ENCODE assay signal across 32 cellular contexts in genomic region chr2:121838561-121838960, GRCh38.
"Had no signal": no experiment of that assay in that cellular context is flagged by ENCODE, and none has a peak within 500 bp of the region (broad histone marks: within the 10 kb centered on the region; RNA-seq: fewer than 3 reads in every experiment).

No MANE protein-coding gene starts in this region.

- H3K36me3 Mint-ChIP-seq: naive B cell; natural killer cell; stimulated activated memory B cell treated with anti-CD40 and anti-IgM and Interleukin-4, amounts not matched to agents 10 μg/mL and 1 μg/mL and 100 μg/mL, for 72 hours; type B pancreatic cell had no signal

- H3K4me1 ChIP-seq: neural progenitor cell, parathyroid adenoma, psoas muscle, spleen, suprapubic skin, tibial artery, upper lobe of right lung, vagina had no signal

- H3K9ac ChIP-seq: neural progenitor cell, parathyroid adenoma had no signal

- H3K79me2 ChIP-seq: parathyroid adenoma had no signal

- H3K4me2 ChIP-seq: neural progenitor cell, smooth muscle cell had no signal

- H3K4me3 Mint-ChIP-seq: naive B cell; natural killer cell; nephron; neural progenitor cell; stimulated activated memory B cell treated with anti-CD40 and anti-IgM and Interleukin-4, amounts not matched to agents 10 μg/mL and 1 μg/mL and 100 μg/mL, for 72 hours; stimulated activated naive CD8-positive, alpha-beta T cell treated with anti-CD3 and anti-CD28 coated beads, Interleukin-15, amount 100 ng/mL, for 72 hours; type B pancreatic cell had no signal

- H3K9me3 Mint-ChIP-seq: naive B cell; natural killer cell; stimulated activated memory B cell treated with anti-CD40 and anti-IgM and Interleukin-4, amounts not matched to agents 10 μg/mL and 1 μg/mL and 100 μg/mL, for 72 hours; stimulated activated naive CD8-positive, alpha-beta T cell treated with anti-CD3 and anti-CD28 coated beads, Interleukin-15, amount 100 ng/mL, for 72 hours had no signal

- H3K36me3 ChIP-seq: neural progenitor cell, ovary, spleen, suprapubic skin, tibial artery, transverse colon, upper lobe of right lung, vagina had no signal

- H2AFZ ChIP-seq: neural progenitor cell, parathyroid adenoma had no signal

- ATAC-seq: natural killer cell; psoas muscle; right cardiac atrium; sciatic nerve; stimulated activated memory B cell treated with anti-CD40 and anti-IgM and Interleukin-4, amounts not matched to agents 10 μg/mL and 1 μg/mL and 100 μg/mL, for 72 hours; stimulated activated naive CD8-positive, alpha-beta T cell treated with anti-CD3 and anti-CD28 coated beads, Interleukin-15, amount 100 ng/mL, for 72 hours; stimulated activated naive CD8-positive, alpha-beta T cell treated with anti-CD3 and anti-CD28 coated beads, Interleukin-15, Interleukin-2, amounts not matched to agents 100 U/mL and 50 U/mL, for 24 hours; upper lobe of right lung had no signal

- DNase-seq: naive B cell; natural killer cell; occipital lobe; ovary; posterior cingulate gyrus; psoas muscle; right cardiac atrium; spleen; stimulated activated CD4-positive, alpha-beta T cell treated with anti-CD3 and anti-CD28 coated beads, Interleukin-12 subunit alpha, Interleukin-12 subunit beta, amount 100 ng/mL, for 4 hours; stimulated activated CD4-positive, alpha-beta T cell treated with anti-CD3 and anti-CD28 coated beads, Interleukin-1b, Interleukin-23, amount 100 ng/mL, for 48 hours; stimulated activated CD4-positive, alpha-beta T cell treated with anti-CD3 and anti-CD28 coated beads, Interleukin-4, amount 100 ng/mL, for 1 hour; stimulated activated CD4-positive, alpha-beta T cell treated with anti-CD3 and anti-CD28 coated beads, Interleukin-4, amount 100 ng/mL, for 4 hours; stimulated activated CD8-positive, alpha-beta memory T cell treated with anti-CD3 and anti-CD28 coated beads, Interleukin-4, amount 100 ng/mL, for 48 hours; stimulated activated naive CD4-positive, alpha-beta T cell; stimulated activated naive CD8-positive, alpha-beta T cell treated with anti-CD3 and anti-CD28 coated beads, Interleukin-15, amount 100 ng/mL, for 72 hours; stimulated activated naive CD8-positive, alpha-beta T cell treated with anti-CD3 and anti-CD28 coated beads, Interleukin-15, Interleukin-2, amounts not matched to agents 100 U/mL and 50 U/mL, for 24 hours; substantia nigra; testis; tibial artery; upper lobe of right lung had no signal

- H3K4me3 ChIP-seq: neural progenitor cell, ovary, psoas muscle, skin epidermis, smooth muscle cell, spleen, suprapubic skin, testis, tibial artery, transverse colon, upper lobe of right lung, vagina had no signal

- H3K9me3 ChIP-seq: ovary, psoas muscle, spleen, suprapubic skin, testis, tibial artery, transverse colon, upper lobe of right lung, vagina had no signal

- H3K27ac Mint-ChIP-seq: naive B cell; natural killer cell; nephron; neural progenitor cell; progenitor cell of endocrine pancreas; stimulated activated memory B cell treated with anti-CD40 and anti-IgM and Interleukin-4, amounts not matched to agents 10 μg/mL and 1 μg/mL and 100 μg/mL, for 72 hours; stimulated activated naive CD8-positive, alpha-beta T cell treated with anti-CD3 and anti-CD28 coated beads, Interleukin-15, amount 100 ng/mL, for 72 hours; type B pancreatic cell had no signal

- H3K27ac ChIP-seq: neural progenitor cell, ovary, parathyroid adenoma, psoas muscle, skin epidermis, spleen, suprapubic skin, testis, tibial artery, transverse colon, upper lobe of right lung, vagina had no signal

- H3K27me3 Mint-ChIP-seq: stimulated activated memory B cell treated with anti-CD40 and anti-IgM and Interleukin-4, amounts not matched to agents 10 μg/mL and 1 μg/mL and 100 μg/mL, for 72 hours; stimulated activated naive CD8-positive, alpha-beta T cell treated with anti-CD3 and anti-CD28 coated beads, Interleukin-15, amount 100 ng/mL, for 72 hours had no signal

- H3K4me1 Mint-ChIP-seq: naive B cell; natural killer cell; nephron; stimulated activated memory B cell treated with anti-CD40 and anti-IgM and Interleukin-4, amounts not matched to agents 10 μg/mL and 1 μg/mL and 100 μg/mL, for 72 hours; stimulated activated naive CD8-positive, alpha-beta T cell treated with anti-CD3 and anti-CD28 coated beads, Interleukin-15, amount 100 ng/mL, for 72 hours had no signal

- H3K27me3 ChIP-seq: neural progenitor cell, ovary, spleen, suprapubic skin, testis, transverse colon, upper lobe of right lung, vagina had no signal
